16 cellular contexts compared by ENCODE assay signal in the genomic region with DNA sequence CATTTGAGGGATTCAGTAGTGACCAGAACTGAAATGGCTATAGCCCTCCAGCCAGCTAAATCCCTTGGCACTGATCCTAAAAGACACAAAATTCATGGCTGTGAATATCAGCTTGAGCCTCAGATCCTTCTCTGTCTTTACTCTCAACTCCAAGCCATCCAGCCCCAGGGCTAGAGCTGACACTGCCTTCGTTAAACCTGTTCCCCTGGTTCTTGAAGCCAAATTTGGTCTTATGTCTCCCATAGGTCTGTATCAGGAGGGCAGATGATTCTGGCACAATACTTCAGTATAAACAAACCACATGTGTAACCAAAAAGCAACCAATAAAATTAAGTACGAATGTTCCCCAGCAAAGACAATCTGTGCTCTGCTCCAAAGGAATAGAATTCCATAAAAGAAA.
A peak's percentile ranks its signal among the peaks of the same experiment; 100 is the strongest.
DNase-seq lines count a peak whose midpoint lies in the region; ATAC-seq and TF ChIP-seq lines count a peak whose summit lies in the region.
"Had no signal": no experiment of that assay in that cellular context is flagged by ENCODE, and none has a peak within 500 bp of the region (broad histone marks: within the 10 kb centered on the region; RNA-seq: fewer than 3 reads in every experiment).

No MANE protein-coding gene starts in this region.

- no peak overlapping the region for H2BK12ac ChIP-seq in trophoblast cell (ENCODE audit: low read length)

- no peak overlapping the region for H3K23ac ChIP-seq in trophoblast cell (ENCODE audit: low read length)

- no peaks in the 10 kb centered on the region for H3K27me3 Mint-ChIP-seq in activated naive CD8-positive, alpha-beta T cell treated with anti-CD3 and anti-CD28 coated beads, Interleukin-2, amount 50 U/mL, for 24 hours
- H3K27me3 Mint-ChIP-seq: B cell; CD4-positive, alpha-beta T cell had no signal

- H3K9me3 ChIP-seq in mammary epithelial cell (replicated peaks; ENCODE audit: insufficient read depth, low read length) (no peaks in the 10 kb centered on the region), trophoblast cell (ENCODE audit: insufficient read depth, low read depth, low read length) (no peaks in the 10 kb centered on the region)

- H3K4me3 ChIP-seq in LNCaP clone FGC (ENCODE audit: low read depth, low read length) = no peak overlapping the region
- H3K4me3 ChIP-seq in mammary epithelial cell (replicated peaks in 1 of 3; ENCODE audit: insufficient read depth in 1 of 3, low read depth in 2 of 3, low read length in 3 of 3) = no peak overlapping the region
- H3K4me3 ChIP-seq in trophoblast cell (ENCODE audit: low read depth, low read length) = no peak overlapping the region
- H3K4me3 ChIP-seq: GM23248 had no signal

- H4K20me1 ChIP-seq in mammary epithelial cell (ENCODE audit: insufficient read depth, low read length) = no peaks in the 10 kb centered on the region

- H3K27me3 ChIP-seq in mammary epithelial cell (ENCODE audit: insufficient read depth, low read length) = no peaks in the 10 kb centered on the region
- no peaks in the 10 kb centered on the region for H3K27me3 ChIP-seq in trophoblast cell (ENCODE audit: insufficient read depth, low read length)

- no peak overlapping the region for H2BK120ac ChIP-seq in trophoblast cell (ENCODE audit: insufficient read depth, low read length, poor library complexity)

- dilution Hi-C loops in mammary epithelial cell (cut with HindIII; ENCODE audit: low sequenced_read_pairs) = no loop called here

- H3K27ac Mint-ChIP-seq in activated naive CD8-positive, alpha-beta T cell treated with anti-CD3 and anti-CD28 coated beads, Interleukin-2, amount 50 U/mL, for 24 hours = no peak overlapping the region
- H3K27ac Mint-ChIP-seq: B cell; CD4-positive, alpha-beta T cell had no signal

- H3K79me2 ChIP-seq in mammary epithelial cell (ENCODE audit: insufficient read depth, low read length) = no peaks in the 10 kb centered on the region
- H3K79me2 ChIP-seq in trophoblast cell (ENCODE audit: control insufficient read depth, insufficient read depth, low read length, poor library complexity) = no peaks in the 10 kb centered on the region

- in situ Hi-C loops in mammary epithelial cell (cut with MboI; ENCODE audit: low sequenced_read_pairs in 2 of 2) = no loop called here

- H2AK5ac ChIP-seq in trophoblast cell (ENCODE audit: low read length) = no peak overlapping the region

- 8% methylated on average over 2 of the region's 2 CpGs for WGBS in mammary epithelial cell (ENCODE audit: low coverage, missing lambda C conversion rate)
- no CpG with 5 or more reads among the region's 2 CpGs for WGBS in trophoblast cell (ENCODE audit: extremely low coverage, insufficient coverage, insufficient read length)

- H2AFZ ChIP-seq in mammary epithelial cell (ENCODE audit: low read depth, low read length) (no peak overlapping the region), trophoblast cell (ENCODE audit: insufficient read depth, low read length, poor library complexity) (no peak overlapping the region)
- H2AFZ ChIP-seq: GM23248 had no signal

- no peak overlapping the region for H3K4me3 Mint-ChIP-seq in activated naive CD8-positive, alpha-beta T cell treated with anti-CD3 and anti-CD28 coated beads, Interleukin-2, amount 50 U/mL, for 24 hours
- H3K4me3 Mint-ChIP-seq: B cell; CD4-positive, alpha-beta T cell had no signal

- no peak for ATAC-seq in activated naive CD8-positive, alpha-beta T cell treated with anti-CD3 and anti-CD28 coated beads, Interleukin-2, amount 50 U/mL, for 24 hours
- ATAC-seq: HCT116 had no signal

- CTCF ChIA-PET in mammary epithelial cell (lab: Charles Lee; ENCODE audit: low non-redundant PET) = no interaction called here

- BruUV-seq in mammary epithelial cell (replicated peaks; lab: Mats Ljungman, UMichigan) = no TSS peak

- H2BK5ac ChIP-seq in trophoblast cell (ENCODE audit: low read depth, low read length, poor library complexity) = no peak overlapping the region

- H3K4me2 ChIP-seq in mammary epithelial cell (ENCODE audit: insufficient read depth, low read depth, low read length) = no peak overlapping the region
- peak overlapping the region; percentile 39 for H3K4me2 ChIP-seq in trophoblast cell (ENCODE audit: low read length)

- H4K8ac ChIP-seq in trophoblast cell (ENCODE audit: low read depth, low read length) = no peak overlapping the region

- intact Hi-C loops in mammary epithelial cell (cut with micrococcal nuclease) = no loop called here

- no peaks in the 10 kb centered on the region for H3K79me1 ChIP-seq in trophoblast cell (ENCODE audit: low read length)

- no peak overlapping the region for H3K27ac ChIP-seq in mammary epithelial cell (ENCODE audit: insufficient read depth, low read depth, low read length)
- no peak overlapping the region for H3K27ac ChIP-seq in trophoblast cell (ENCODE audit: low read depth, low read length)
- H3K27ac ChIP-seq: GM23248, HL-60 had no signal

- no peak overlapping the region for H3K14ac ChIP-seq in trophoblast cell (ENCODE audit: low read length)

- H3K18ac ChIP-seq in trophoblast cell (ENCODE audit: low read length) = no peak overlapping the region

- peak; percentile 14 for DNase-seq in NCI-H748 (lab: John Stamatoyannopoulos, UW; ENCODE audit: unreplicated experiment)
- DNase-seq in NCI-H748 treated with DMSO at 0.1 percent for 48 hours (lab: John Stamatoyannopoulos, UW) = no peak
- DNase-seq in LNCaP clone FGC (ENCODE audit: low read depth) = peak; percentile 89
- DNase-seq in mammary epithelial cell = peak; percentile 39
- peak; percentile 72 to 75 for DNase-seq in trophoblast cell
- no peak for DNase-seq in SHP77 treated with DMSO at 0.1 percent for 48 hours (lab: John Stamatoyannopoulos, UW)
- DNase-seq in activated CD4-positive, alpha-beta T cell treated with anti-CD3 and anti-CD28 coated beads, Interleukin-2, amount 50 U/mL, for 48 hours = no peak
- no peak for DNase-seq in activated naive CD8-positive, alpha-beta T cell treated with anti-CD3 and anti-CD28 coated beads, Interleukin-2, amount 50 U/mL, for 24 hours
- DNase-seq: C1 segment of cervical spinal cord; Calu3; CD4-positive, alpha-beta T cell; DMS79; GM23248 had no signal

- H3K9ac ChIP-seq in mammary epithelial cell (ENCODE audit: insufficient read depth, low read length) (no peak overlapping the region), trophoblast cell (ENCODE audit: low read length) (no peak overlapping the region)
- H3K9ac ChIP-seq: GM23248 had no signal

- TF ChIP-seq CTCF in LNCaP clone FGC (IDR thresholded peaks at IDR 0.05; ENCODE audit: control insufficient read depth, extremely low read depth, insufficient read depth) = no peak
- no peak for TF ChIP-seq CTCF in mammary epithelial cell (conservative IDR thresholded peaks at IDR 0.05 in 1 of 2, IDR thresholded peaks at IDR 0.05 in 1 of 2; ENCODE audit: extremely low read depth in 1 of 2, insufficient read depth in 1 of 2, low read depth in 1 of 2, low read length in 2 of 2)

- H3K36me3 ChIP-seq in mammary epithelial cell (ENCODE audit: insufficient read depth, low read length) (no peaks in the 10 kb centered on the region), trophoblast cell (ENCODE audit: control insufficient read depth in 1 of 2, insufficient read depth in 2 of 2, low read length in 2 of 2) (no peaks in the 10 kb centered on the region)

- H3K36me3 Mint-ChIP-seq in activated naive CD8-positive, alpha-beta T cell treated with anti-CD3 and anti-CD28 coated beads, Interleukin-2, amount 50 U/mL, for 24 hours (ENCODE audit: low read depth) = no peaks in the 10 kb centered on the region

- no peaks in the 10 kb centered on the region for H3K9me3 Mint-ChIP-seq in activated naive CD8-positive, alpha-beta T cell treated with anti-CD3 and anti-CD28 coated beads, Interleukin-2, amount 50 U/mL, for 24 hours
- H3K9me3 Mint-ChIP-seq: CD4-positive, alpha-beta T cell had no signal

- no peaks in the 10 kb centered on the region for H3K4me1 Mint-ChIP-seq in activated naive CD8-positive, alpha-beta T cell treated with anti-CD3 and anti-CD28 coated beads, Interleukin-2, amount 50 U/mL, for 24 hours
- H3K4me1 Mint-ChIP-seq: B cell had no signal

- H4K12ac ChIP-seq in trophoblast cell (ENCODE audit: low read depth, low read length) = no peak overlapping the region

- H3K4me1 ChIP-seq in mammary epithelial cell (ENCODE audit: insufficient read depth, low read length) (no peaks in the 10 kb centered on the region), trophoblast cell (ENCODE audit: control insufficient read depth in 1 of 2, insufficient read depth in 2 of 2, low read length in 2 of 2) (peaks cover 0 to 4% of the 10 kb centered on the region in 2 experiments)

- no peak overlapping the region for H4K91ac ChIP-seq in trophoblast cell (ENCODE audit: low read depth, low read length)

- H3K4ac ChIP-seq in trophoblast cell (ENCODE audit: low read depth, low read length) = no peak overlapping the region

Comparison
In these comparisons a context has a peak if more than half of its experiments do, and no peak if none do; other contexts are left out.
1. DNase-seq: peak in NCI-H748 (single experiment), LNCaP clone FGC (single experiment), mammary epithelial cell (single experiment) and trophoblast cell (2 of 2); none in NCI-H748 treated with DMSO at 0.1 percent for 48 hours (single experiment), SHP77 treated with DMSO at 0.1 percent for 48 hours (single experiment), activated CD4-positive, alpha-beta T cell treated with anti-CD3 and anti-CD28 coated beads, Interleukin-2, amount 50 U/mL, for 48 hours (0 of 2) and activated naive CD8-positive, alpha-beta T cell treated with anti-CD3 and anti-CD28 coated beads, Interleukin-2, amount 50 U/mL, for 24 hours (single experiment).